ENCODE assay signal across 8 cellular contexts in the genomic region with DNA sequence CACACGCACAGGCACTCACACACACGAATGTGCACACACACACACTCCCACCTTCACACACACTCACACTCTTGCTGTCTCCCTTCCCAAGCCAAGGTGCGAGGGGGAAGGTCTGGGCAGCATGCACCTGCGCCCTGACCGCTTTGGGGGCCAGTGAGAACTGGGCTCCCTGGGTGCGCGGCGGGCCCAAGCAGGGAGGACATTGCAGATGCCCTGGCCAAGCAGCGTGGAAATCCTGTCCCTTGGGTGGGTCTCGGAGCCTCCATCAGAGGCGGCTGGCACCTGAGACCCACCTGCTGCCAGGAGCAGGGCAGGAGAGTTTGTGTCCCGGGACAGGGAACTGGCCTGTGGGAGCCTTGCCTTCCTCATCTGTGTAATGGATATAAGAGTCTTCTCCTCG. TPM values are rescaled to one million over a fixed set of nuclear protein-coding genes. Genes with fewer than 3 reads are reported as not detected.
DNase-seq lines count a peak whose midpoint lies in the region; ATAC-seq and TF ChIP-seq lines count a peak whose summit lies in the region.

No MANE protein-coding gene starts in this region.

- peaks cover 56% of the 10 kb centered on the region for H3K4me1 ChIP-seq in CD8-positive, alpha-beta T cell (ENCODE audit: insufficient read depth, low read length)
- H3K4me1 ChIP-seq in fibroblast of lung (ENCODE audit: control insufficient read depth, extremely low read depth, insufficient read depth, low read length) = peaks cover 42% of the 10 kb centered on the region
- peaks cover 48% of the 10 kb centered on the region for H3K4me1 ChIP-seq in prostate gland (replicated peaks)

- no peaks in the 10 kb centered on the region for H3K27me3 Mint-ChIP-seq in CD8-positive, alpha-beta T cell (ENCODE audit: low read depth)

- no peak overlapping the region for H3K4me3 ChIP-seq in CD8-positive, alpha-beta T cell (ENCODE audit: low read depth, low read length)
- H3K4me3 ChIP-seq in SU-DHL-6 (ENCODE audit: insufficient read depth, low read length, poor library complexity, severe bottlenecking) (peak overlapping the region; percentile 7), fibroblast of lung (replicated peaks in 1 of 4; ENCODE audit: control extremely low read depth in 1 of 4, insufficient read depth in 1 of 4, low read depth in 3 of 4, low read length in 4 of 4) (peak overlapping the region; percentile 16 to 98 (median 38)), prostate gland (no peak overlapping the region)

- peaks cover 21% of the 10 kb centered on the region for H4K20me1 ChIP-seq in SU-DHL-6 (ENCODE audit: low read depth, low read length)
- H4K20me1 ChIP-seq in fibroblast of lung (ENCODE audit: control insufficient read depth, extremely low read depth, insufficient read depth, low read length) = peaks cover 5% of the 10 kb centered on the region

- intact Hi-C loops in CD8-positive, alpha-beta T cell (cut with DNase I, micrococcal nuclease) = no loop called here
- intact Hi-C loops in prostate gland (cut with DNase I) = no loop called here

- H3K9ac ChIP-seq in SU-DHL-6 (ENCODE audit: low read length) = peak overlapping the region; percentile 44
- no peak overlapping the region for H3K9ac ChIP-seq in fibroblast of lung (ENCODE audit: insufficient read depth, low read length)

- peaks cover 55% of the 10 kb centered on the region for H3K4me1 Mint-ChIP-seq in CD8-positive, alpha-beta T cell (ENCODE audit: low read depth)

- CTCF ChIA-PET in CD8-positive, alpha-beta T cell (lab: Charles Lee) = no interaction called here

- no peaks in the 10 kb centered on the region for H3K9me2 ChIP-seq in SU-DHL-6 (replicated peaks; ENCODE audit: insufficient read depth, low read length)

- H3K79me2 ChIP-seq in SU-DHL-6 (ENCODE audit: insufficient read depth, low read length) (peaks cover 62% of the 10 kb centered on the region), fibroblast of lung (ENCODE audit: control insufficient read depth, insufficient read depth, low read length) (peaks cover 78% of the 10 kb centered on the region)

- no peak for TF ChIP-seq POLR2A in prostate gland (IDR thresholded peaks at IDR 0.05)

- no peaks in the 10 kb centered on the region for H3K9me3 ChIP-seq in CD8-positive, alpha-beta T cell (ENCODE audit: low read length)
- H3K9me3 ChIP-seq in SU-DHL-6 (ENCODE audit: insufficient read depth, low read length) = no peaks in the 10 kb centered on the region
- no peaks in the 10 kb centered on the region for H3K9me3 ChIP-seq in fibroblast of lung (ENCODE audit: control insufficient read depth, insufficient read depth, low read depth, low read length)
- H3K9me3 ChIP-seq in prostate gland = no peaks in the 10 kb centered on the region

- WGBS in prostate gland = 65% methylated on average over 13 of the region's 13 CpGs

- H3K4me3 Mint-ChIP-seq in CD8-positive, alpha-beta T cell = peak overlapping the region; percentile 22

- peaks cover 43% of the 10 kb centered on the region for H3F3A ChIP-seq in SU-DHL-6 (ENCODE audit: insufficient read depth)

- no peak overlapping the region for H3K27ac ChIP-seq in CD8-positive, alpha-beta T cell (ENCODE audit: low read depth, low read length)
- peak overlapping the region; percentile 85 for H3K27ac ChIP-seq in SU-DHL-6 (ENCODE audit: low read depth, low read length)
- peak overlapping the region; percentile 74 for H3K27ac ChIP-seq in fibroblast of lung (ENCODE audit: insufficient read depth, low read length)
- H3K27ac ChIP-seq in prostate gland = peak overlapping the region; percentile 97 to 98

- no peaks in the 10 kb centered on the region for H3K36me3 ChIP-seq in CD8-positive, alpha-beta T cell (ENCODE audit: insufficient read depth, low read length)
- H3K36me3 ChIP-seq in SU-DHL-6 (ENCODE audit: low read length) (no peaks in the 10 kb centered on the region), fibroblast of lung (ENCODE audit: control insufficient read depth, insufficient read depth, low read length) (peaks cover 13% of the 10 kb centered on the region), prostate gland (no peaks in the 10 kb centered on the region)

- POLR2A ChIA-PET in CD8-positive, alpha-beta T cell (lab: Charles Lee) = no interaction called here

- no peak for ATAC-seq in CD8-positive, alpha-beta T cell
- ATAC-seq in GM19397 (IDR thresholded peaks at IDR 0.05; ENCODE audit: unreplicated experiment) = no peak
- ATAC-seq in GM21723 (IDR thresholded peaks at IDR 0.05; ENCODE audit: unreplicated experiment) = no peak

- no peak for DNase-seq in CD8-positive, alpha-beta T cell
- DNase-seq in fibroblast of lung (ENCODE audit: low read depth in 2 of 2) (no peak), prostate gland (ENCODE audit: low spot score) (no peak), GM19238 (ENCODE audit: insufficient read length, low spot score) (no peak)
- no peak for DNase-seq in effector CD8-positive, alpha-beta T cell (lab: John Stamatoyannopoulos, UW)

- H3K27me3 ChIP-seq in CD8-positive, alpha-beta T cell (ENCODE audit: insufficient read depth, low read length) = no peaks in the 10 kb centered on the region
- H3K27me3 ChIP-seq in SU-DHL-6 (ENCODE audit: low read length) (no peaks in the 10 kb centered on the region), fibroblast of lung (ENCODE audit: control insufficient read depth, insufficient read depth, low read length) (peaks cover 2% of the 10 kb centered on the region), prostate gland (replicated peaks; ENCODE audit: insufficient read depth) (no peaks in the 10 kb centered on the region)

- peaks cover 2% of the 10 kb centered on the region for H3K36me3 Mint-ChIP-seq in CD8-positive, alpha-beta T cell

- peak overlapping the region; percentile 62 for H3K27ac Mint-ChIP-seq in CD8-positive, alpha-beta T cell

- H2AFZ ChIP-seq in SU-DHL-6 (ENCODE audit: low read depth, low read length, severe bottlenecking) = no peak overlapping the region
- no peak overlapping the region for H2AFZ ChIP-seq in fibroblast of lung (ENCODE audit: low read length)

- H3K4me2 ChIP-seq in SU-DHL-6 (ENCODE audit: low read depth, low read length, poor library complexity, severe bottlenecking) = peak overlapping the region; percentile 77
- H3K4me2 ChIP-seq in fibroblast of lung (ENCODE audit: extremely low read depth, insufficient read depth, low read length) = peak overlapping the region; percentile 92

- no peaks in the 10 kb centered on the region for H3K9me3 Mint-ChIP-seq in CD8-positive, alpha-beta T cell

- no peak for TF ChIP-seq CTCF in CD8-positive, alpha-beta T cell (IDR thresholded peaks at IDR 0.05)
- TF ChIP-seq CTCF in SU-DHL-6 (IDR thresholded peaks at IDR 0.05; ENCODE audit: insufficient read depth, low read length, poor library complexity, severe bottlenecking) (no peak), fibroblast of lung (conservative IDR thresholded peaks at IDR 0.05 in 1 of 2, IDR thresholded peaks at IDR 0.05 in 1 of 2; ENCODE audit: low read depth in 1 of 2, low read length in 2 of 2) (no peak), prostate gland (IDR thresholded peaks at IDR 0.05) (no peak)

RNA-seq across cellular contexts. Expression of a gene that starts 3.3 kb away (rescaled TPM):
- total RNA-seq in CD8-positive, alpha-beta T cell = 100 to 1,000 TPM; 165 to 166 TPM
- total RNA-seq in fibroblast of lung = 289 and 438 TPM in 2 replicates
- polyA plus RNA-seq in fibroblast of lung = 572 and 611 TPM in 2 replicates
- polyA plus RNA-seq in fibroblast of lung (2012) = 915 and 985 TPM in 2 replicates
- polyA minus RNA-seq in fibroblast of lung (ENCODE audit: low replicate concordance) = 2,053 and 2,241 TPM in 2 replicates
- 100 to 1,000 TPM; 472 to 927 TPM for total RNA-seq in prostate gland

RNA-seq across cellular contexts. Expression of a gene that starts 20.2 kb away (rescaled TPM):
- total RNA-seq in CD8-positive, alpha-beta T cell = 10 to 100 TPM; 48.8 to 49.5 TPM
- 48.7 and 51.1 TPM in 2 replicates for total RNA-seq in fibroblast of lung
- 8.8 and 10.9 TPM in 2 replicates for polyA plus RNA-seq in fibroblast of lung
- 22.8 and 45.2 TPM in 2 replicates for polyA plus RNA-seq in fibroblast of lung (2012)
- polyA minus RNA-seq in fibroblast of lung (ENCODE audit: low replicate concordance) = 12.3 and 12.7 TPM in 2 replicates
- 10 to 100 TPM; 40.4 to 71.1 TPM for total RNA-seq in prostate gland

Comparison
In these comparisons a context has a peak if more than half of its experiments do, and no peak if none do; other contexts are left out.
1. H3K4me3 ChIP-seq: peak in SU-DHL-6 (single experiment) and fibroblast of lung (4 of 4); none in CD8-positive, alpha-beta T cell (single experiment) and prostate gland (0 of 2).